1 cellular context compared by ENCODE assay signal in the genomic region with DNA sequence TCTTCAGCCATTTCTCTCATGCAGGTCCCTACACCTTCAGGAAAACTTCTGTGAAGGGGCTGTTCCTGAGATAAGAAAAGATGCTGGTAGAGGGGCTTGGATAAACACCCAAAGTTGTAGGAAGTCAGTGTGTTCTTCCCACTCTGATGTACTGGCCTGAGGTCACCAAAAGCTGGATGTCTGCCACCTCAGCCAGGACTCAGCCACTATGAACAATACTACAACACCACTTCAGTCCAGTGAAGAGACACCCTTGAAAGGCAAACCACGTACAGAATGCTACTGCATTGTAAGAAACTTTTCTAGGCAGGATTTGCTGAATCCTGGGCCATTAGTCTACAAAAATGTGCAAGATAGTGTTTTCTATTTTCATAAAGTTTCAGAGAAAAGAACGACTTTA.
TF ChIP-seq lines count a peak whose summit lies in the region.

No MANE protein-coding gene starts in this region.

TF ChIP-seq in HepG2, 621 proteins besides CTCF, POLR2A, EP300 and RAD21:
- TF ChIP-seq SP4 (CRISPR knock-in tag; IDR thresholded peaks at IDR 0.05) = no peak
- no peak for TF ChIP-seq NR2F6 (IDR thresholded peaks at IDR 0.05)
- TF ChIP-seq NR2F6 (CRISPR knock-in tag; IDR thresholded peaks at IDR 0.05) = no peak
- no peak for TF ChIP-seq REL (CRISPR knock-in tag; conservative IDR thresholded peaks at IDR 0.05)
- TF ChIP-seq NONO (IDR thresholded peaks at IDR 0.05) = no peak
- TF ChIP-seq NONO (CRISPR knock-in tag; conservative IDR thresholded peaks at IDR 0.05) = no peak
- TF ChIP-seq, protein P1, sequence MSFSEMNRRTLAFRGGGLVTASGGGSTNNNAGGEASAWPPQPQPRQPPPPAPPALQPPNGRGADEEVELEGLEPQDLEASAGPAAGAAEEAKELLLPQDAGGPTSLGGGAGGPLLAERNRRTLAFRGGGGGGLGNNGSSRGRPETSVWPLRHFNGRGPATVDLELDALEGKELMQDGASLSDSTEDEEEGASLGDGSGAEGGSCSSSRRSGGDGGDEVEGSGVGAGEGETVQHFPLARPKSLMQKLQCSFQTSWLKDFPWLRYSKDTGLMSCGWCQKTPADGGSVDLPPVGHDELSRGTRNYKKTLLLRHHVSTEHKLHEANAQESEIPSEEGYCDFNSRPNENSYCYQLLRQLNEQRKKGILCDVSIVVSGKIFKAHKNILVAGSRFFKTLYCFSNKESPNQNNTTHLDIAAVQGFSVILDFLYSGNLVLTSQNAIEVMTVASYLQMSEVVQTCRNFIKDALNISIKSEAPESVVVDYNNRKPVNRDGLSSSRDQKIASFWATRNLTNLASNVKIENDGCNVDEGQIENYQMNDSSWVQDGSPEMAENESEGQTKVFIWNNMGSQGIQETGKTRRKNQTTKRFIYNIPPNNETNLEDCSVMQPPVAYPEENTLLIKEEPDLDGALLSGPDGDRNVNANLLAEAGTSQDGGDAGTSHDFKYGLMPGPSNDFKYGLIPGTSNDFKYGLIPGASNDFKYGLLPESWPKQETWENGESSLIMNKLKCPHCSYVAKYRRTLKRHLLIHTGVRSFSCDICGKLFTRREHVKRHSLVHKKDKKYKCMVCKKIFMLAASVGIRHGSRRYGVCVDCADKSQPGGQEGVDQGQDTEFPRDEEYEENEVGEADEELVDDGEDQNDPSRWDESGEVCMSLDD (CRISPR knock-in tag; IDR thresholded peaks at IDR 0.05; ENCODE audit: borderline replicate concordance) = no peak
- TF ChIP-seq, protein P2, sequence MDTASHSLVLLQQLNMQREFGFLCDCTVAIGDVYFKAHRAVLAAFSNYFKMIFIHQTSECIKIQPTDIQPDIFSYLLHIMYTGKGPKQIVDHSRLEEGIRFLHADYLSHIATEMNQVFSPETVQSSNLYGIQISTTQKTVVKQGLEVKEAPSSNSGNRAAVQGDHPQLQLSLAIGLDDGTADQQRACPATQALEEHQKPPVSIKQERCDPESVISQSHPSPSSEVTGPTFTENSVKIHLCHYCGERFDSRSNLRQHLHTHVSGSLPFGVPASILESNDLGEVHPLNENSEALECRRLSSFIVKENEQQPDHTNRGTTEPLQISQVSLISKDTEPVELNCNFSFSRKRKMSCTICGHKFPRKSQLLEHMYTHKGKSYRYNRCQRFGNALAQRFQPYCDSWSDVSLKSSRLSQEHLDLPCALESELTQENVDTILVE (CRISPR knock-in tag; IDR thresholded peaks at IDR 0.05) = no peak
- no peak for TF ChIP-seq ZNF891 (CRISPR knock-in tag; IDR thresholded peaks at IDR 0.05)
- TF ChIP-seq PAWR (CRISPR knock-in tag; IDR thresholded peaks at IDR 0.05; ENCODE audit: borderline replicate concordance) = no peak
- no peak for TF ChIP-seq ZNF343 (CRISPR knock-in tag; IDR thresholded peaks at IDR 0.05)
- TF ChIP-seq ZNF75D (CRISPR knock-in tag; IDR thresholded peaks at IDR 0.05; ENCODE audit: borderline replicate concordance) = no peak
